19 cellular contexts compared by ENCODE assay signal in genomic region chr12:121932176-121932536, GRCh38. TPM values are rescaled to one million over a fixed set of nuclear protein-coding genes. Genes with fewer than 3 reads are reported as not detected.
DNase-seq lines count a peak whose midpoint lies in the region; ATAC-seq, FAIRE-seq and TF ChIP-seq lines count a peak whose summit lies in the region.
"Had no signal": no experiment of that assay in that cellular context is flagged by ENCODE, and none has a peak within 500 bp of the region (broad histone marks: within the 10 kb centered on the region; RNA-seq: fewer than 3 reads in every experiment).

No MANE protein-coding gene starts in this region.

- H3K79me2 ChIP-seq in HepG2 (ENCODE audit: insufficient read depth, low read length): no peaks in the 10 kb centered on the region

- no peak overlapping the region for H3K4me2 ChIP-seq in HepG2 (ENCODE audit: low read depth, low read length)

- no peaks in the 10 kb centered on the region for H4K20me1 ChIP-seq in HepG2 (ENCODE audit: insufficient read depth, low read length)

- TF ChIP-seq CTCF in HepG2 (CRISPR knock-in tag; IDR thresholded peaks at IDR 0.05): no peak

- no peak overlapping the region for H3K27ac ChIP-seq in HepG2 (ENCODE audit: extremely low read length, insufficient read depth, low read length)
- H3K27ac ChIP-seq: 22Rv1 had no signal

- H3K9me3 ChIP-seq in HepG2 (ENCODE audit: low read length): no peaks in the 10 kb centered on the region

- no peak for TF ChIP-seq EP300 in HepG2 (IDR thresholded peaks at IDR 0.05; ENCODE audit: low read depth in 2 of 2, low read length in 2 of 2)
- no peak for TF ChIP-seq EP300 in HepG2 (CRISPR knock-in tag; IDR thresholded peaks at IDR 0.05; ENCODE audit: borderline replicate concordance)

- TF ChIP-seq POLR2A in HepG2 (IDR thresholded peaks at IDR 0.05; ENCODE audit: insufficient read depth in 1 of 2, low read depth in 2 of 2, low read length in 2 of 2): no peak

- intact Hi-C loops in HepG2 (cut with micrococcal nuclease; ENCODE audit: unreplicated experiment): no loop called here

- H3K4me3 Mint-ChIP-seq in activated CD4-positive, alpha-beta T cell treated with anti-CD3 and anti-CD28 coated beads, Interleukin-2, amount 10 ng/mL, durations not matched to agents 7 days and 5 days: no peak overlapping the region
- no peak overlapping the region for H3K4me3 Mint-ChIP-seq in stimulated activated memory B cell treated with anti-CD40 and anti-IgM and Interleukin-4, amounts not matched to agents 10 μg/mL and 1 μg/mL and 100 μg/mL, for 72 hours
- H3K4me3 Mint-ChIP-seq: CD4-positive, alpha-beta T cell had no signal

- no TSS peak for BruUV-seq in HepG2 (replicated peaks; lab: Mats Ljungman, UMichigan)

- POLR2A ChIA-PET in activated CD4-positive, alpha-beta T cell treated with anti-CD3 and anti-CD28 coated beads, Interleukin-2, amount 10 ng/mL, durations not matched to agents 7 days and 5 days (lab: Charles Lee): no interaction called here
- POLR2A ChIA-PET in HepG2 (lab: Yijun Ruan, JAX): no interaction called here

- no peaks in the 10 kb centered on the region for H3K27me3 Mint-ChIP-seq in activated CD4-positive, alpha-beta T cell treated with anti-CD3 and anti-CD28 coated beads, Interleukin-2, amount 10 ng/mL, durations not matched to agents 7 days and 5 days
- no peaks in the 10 kb centered on the region for H3K27me3 Mint-ChIP-seq in stimulated activated memory B cell treated with anti-CD40 and anti-IgM and Interleukin-4, amounts not matched to agents 10 μg/mL and 1 μg/mL and 100 μg/mL, for 72 hours
- H3K27me3 Mint-ChIP-seq: CD4-positive, alpha-beta T cell had no signal

- 90% methylated on average over 3 of the region's 3 CpGs for WGBS in HepG2 (ENCODE audit: low lambda C conversion rate)

- no peaks in the 10 kb centered on the region for H3K36me3 Mint-ChIP-seq in activated CD4-positive, alpha-beta T cell treated with anti-CD3 and anti-CD28 coated beads, Interleukin-2, amount 10 ng/mL, durations not matched to agents 7 days and 5 days (ENCODE audit: low read depth)
- H3K36me3 Mint-ChIP-seq in stimulated activated memory B cell treated with anti-CD40 and anti-IgM and Interleukin-4, amounts not matched to agents 10 μg/mL and 1 μg/mL and 100 μg/mL, for 72 hours: peaks cover 22% of the 10 kb centered on the region

- H3K4me3 ChIP-seq in HepG2 (replicated peaks in 1 of 3; ENCODE audit: insufficient read depth in 1 of 3, low read depth in 2 of 3, low read length in 3 of 3): no peak overlapping the region

- ATAC-seq in HepG2 (no peak), SK-N-SH treated with all-trans-retinoic acid at 6 μM for 48 hours (no peak)
- no peak for ATAC-seq in stimulated activated memory B cell treated with anti-CD40 and anti-IgM and Interleukin-4, amounts not matched to agents 10 μg/mL and 1 μg/mL and 100 μg/mL, for 72 hours
- ATAC-seq: HCT116 had no signal

- H3K9ac ChIP-seq in HepG2 (ENCODE audit: insufficient read depth, low read depth, low read length): no peak overlapping the region

- no peak for TF ChIP-seq RAD21 in HepG2 (CRISPR knock-in tag; IDR thresholded peaks at IDR 0.05)

- DNase-seq in activated CD4-positive, alpha-beta T cell treated with anti-CD3 and anti-CD28 coated beads, Interleukin-2, amount 10 ng/mL, durations not matched to agents 7 days and 5 days: no peak
- no peak for DNase-seq in activated CD4-positive, alpha-beta T cell treated with anti-CD3 and anti-CD28 coated beads for 4 hours
- DNase-seq in HepG2 (ENCODE audit: low spot score) (no peak), NCI-H1436 (lab: John Stamatoyannopoulos, UW) (no peak), glomerular visceral epithelial cell (ENCODE audit: extremely low spot score) (no peak), DMS114 treated with DMSO at 0.1 percent for 48 hours (lab: John Stamatoyannopoulos, UW; ENCODE audit: unreplicated experiment) (no peak)
- DNase-seq: C1 segment of cervical spinal cord; CD4-positive, alpha-beta T cell; DMS153; DMS79 treated with DMSO at 0.1 percent for 48 hours; EL; GOT3; IMR-90 had no signal

- no peaks in the 10 kb centered on the region for H3K36me3 ChIP-seq in HepG2 (replicated peaks in 1 of 2; ENCODE audit: control insufficient read depth in 1 of 2, insufficient read depth in 2 of 2, low read length in 2 of 2)

- H3K4me1 ChIP-seq in HepG2 (ENCODE audit: insufficient read depth, low read length): peaks cover 19% of the 10 kb centered on the region

- H3K4me1 Mint-ChIP-seq in activated CD4-positive, alpha-beta T cell treated with anti-CD3 and anti-CD28 coated beads, Interleukin-2, amount 10 ng/mL, durations not matched to agents 7 days and 5 days: peaks cover 2% of the 10 kb centered on the region
- peaks cover 14% of the 10 kb centered on the region for H3K4me1 Mint-ChIP-seq in stimulated activated memory B cell treated with anti-CD40 and anti-IgM and Interleukin-4, amounts not matched to agents 10 μg/mL and 1 μg/mL and 100 μg/mL, for 72 hours

- H3K9me3 Mint-ChIP-seq in activated CD4-positive, alpha-beta T cell treated with anti-CD3 and anti-CD28 coated beads, Interleukin-2, amount 10 ng/mL, durations not matched to agents 7 days and 5 days: no peaks in the 10 kb centered on the region
- H3K9me3 Mint-ChIP-seq in stimulated activated memory B cell treated with anti-CD40 and anti-IgM and Interleukin-4, amounts not matched to agents 10 μg/mL and 1 μg/mL and 100 μg/mL, for 72 hours: no peaks in the 10 kb centered on the region
- H3K9me3 Mint-ChIP-seq: CD4-positive, alpha-beta T cell had no signal

- H2AFZ ChIP-seq in HepG2 (ENCODE audit: low read length): no peak overlapping the region

- peak overlapping the region; percentile 58 for H3K27ac Mint-ChIP-seq in activated CD4-positive, alpha-beta T cell treated with anti-CD3 and anti-CD28 coated beads, Interleukin-2, amount 10 ng/mL, durations not matched to agents 7 days and 5 days
- H3K27ac Mint-ChIP-seq in stimulated activated memory B cell treated with anti-CD40 and anti-IgM and Interleukin-4, amounts not matched to agents 10 μg/mL and 1 μg/mL and 100 μg/mL, for 72 hours: peak overlapping the region; percentile 5
- H3K27ac Mint-ChIP-seq: CD4-positive, alpha-beta T cell had no signal

- no peak for FAIRE-seq in HepG2 (lab: Jason Lieb, UNC)
- FAIRE-seq: G401.6, GM12891 had no signal

- H3K27me3 ChIP-seq in HepG2 (ENCODE audit: control insufficient read depth in 1 of 2, insufficient read depth in 2 of 2, low read length in 2 of 2): no peaks in the 10 kb centered on the region

- CTCF ChIA-PET in activated CD4-positive, alpha-beta T cell treated with anti-CD3 and anti-CD28 coated beads, Interleukin-2, amount 10 ng/mL, durations not matched to agents 7 days and 5 days (lab: Charles Lee): no interaction called here
- CTCF ChIA-PET in HepG2 (lab: Yijun Ruan, JAX; ENCODE audit: low intra/inter-chr PET ratio, low total read pairs): no interaction called here

- in situ Hi-C loops in HepG2 (cut with HindIII; ENCODE audit: extremely low pct_ligation_motif_present, low pct_unique_long_range_greater_than_20kb): no loop called here

RNA-seq across cellular contexts. Expression of gene CFAP251, which starts 13.8 kb away (rescaled TPM):
- total RNA-seq in activated CD4-positive, alpha-beta T cell treated with anti-CD3 and anti-CD28 coated beads, Interleukin-2, amount 10 ng/mL, durations not matched to agents 7 days and 5 days: under 1 TPM; 0.30 to 0.52 TPM
- total RNA-seq in HepG2 (2016; rRNA removed; fragmentation: Illumina TruSeq; extraction: Trizol): 0.07 and 0.42 TPM in 2 replicates
- 0.51 and 0.97 TPM in 2 replicates for total RNA-seq in HepG2 (2016; cell fraction: cytosol; rRNA removed; fragmentation: Illumina TruSeq; extraction: Trizol; ENCODE audit: low read depth)
- total RNA-seq in HepG2 (2016; cell fraction: insoluble cytoplasmic fraction; rRNA removed; fragmentation: Illumina TruSeq; extraction: Trizol): 0.42 and 0.54 TPM in 2 replicates
- total RNA-seq in HepG2 (2016; cell fraction: membrane; rRNA removed; fragmentation: Illumina TruSeq; extraction: Trizol): 0.53 and 0.72 TPM in 2 replicates
- 0.75 and 1.1 TPM in 2 replicates for total RNA-seq in HepG2 (2016; cell fraction: nucleus; rRNA removed; fragmentation: Illumina TruSeq; extraction: Trizol)
- polyA plus RNA-seq in HepG2 (2011; rRNA removed): 0.30 and 0.47 TPM in 2 replicates
- 0.11 and 0.17 TPM in 2 replicates for polyA plus RNA-seq in HepG2 (2011; cell fraction: cytosol; rRNA removed)
- 0.72 and 1.5 TPM in 2 replicates for polyA plus RNA-seq in HepG2 (2011; cell fraction: nucleus; rRNA removed)
- 0.35 and 0.41 TPM in 2 replicates for polyA plus RNA-seq in HepG2 (2012)
- 0.07 and 0.12 TPM in 2 replicates for polyA plus RNA-seq in HepG2 (2016; cell fraction: cytosol; fragmentation: Illumina TruSeq; extraction: Trizol; ENCODE audit: low read depth)
- 0.17 and 0.42 TPM in 2 replicates for polyA plus RNA-seq in HepG2 (2016; cell fraction: insoluble cytoplasmic fraction; fragmentation: Illumina TruSeq; extraction: Trizol; ENCODE audit: low read depth)
- 0.06 TPM in 1 of 2 replicates, not detected in the other for polyA plus RNA-seq in HepG2 (2016; cell fraction: membrane; fragmentation: Illumina TruSeq; extraction: Trizol; ENCODE audit: low read depth)
- 1.00 and 1.2 TPM in 2 replicates for polyA plus RNA-seq in HepG2 (2016; cell fraction: nucleus; fragmentation: Illumina TruSeq; extraction: Trizol; ENCODE audit: insufficient read depth, low read depth)
- polyA minus RNA-seq in HepG2 (2011; rRNA and poly(A)+ RNA removed; ENCODE audit: low replicate concordance): 0.58 and 2.4 TPM in 2 replicates
- not detected in 2 replicates for polyA minus RNA-seq in HepG2 (2011; cell fraction: cytosol; rRNA and poly(A)+ RNA removed)
- polyA minus RNA-seq in HepG2 (2011; cell fraction: nucleus; rRNA and poly(A)+ RNA removed): 2.2 and 3.7 TPM in 2 replicates

RNA-seq across cellular contexts. Expression of gene PSMD9, which starts 43.6 kb away (rescaled TPM):
- 10 to 100 TPM; 60.0 to 62.0 TPM for total RNA-seq in activated CD4-positive, alpha-beta T cell treated with anti-CD3 and anti-CD28 coated beads, Interleukin-2, amount 10 ng/mL, durations not matched to agents 7 days and 5 days
- total RNA-seq in HepG2 (2016; rRNA removed; fragmentation: Illumina TruSeq; extraction: Trizol): 61.1 and 73.9 TPM in 2 replicates
- total RNA-seq in HepG2 (2016; cell fraction: cytosol; rRNA removed; fragmentation: Illumina TruSeq; extraction: Trizol; ENCODE audit: low read depth): 14.7 and 17.8 TPM in 2 replicates
- total RNA-seq in HepG2 (2016; cell fraction: insoluble cytoplasmic fraction; rRNA removed; fragmentation: Illumina TruSeq; extraction: Trizol): 63.0 and 75.8 TPM in 2 replicates
- 38.8 and 40.2 TPM in 2 replicates for total RNA-seq in HepG2 (2016; cell fraction: membrane; rRNA removed; fragmentation: Illumina TruSeq; extraction: Trizol)
- 22.0 and 27.1 TPM in 2 replicates for total RNA-seq in HepG2 (2016; cell fraction: nucleus; rRNA removed; fragmentation: Illumina TruSeq; extraction: Trizol)
- polyA plus RNA-seq in HepG2 (2011; rRNA removed): 41.4 and 53.5 TPM in 2 replicates
- polyA plus RNA-seq in HepG2 (2011; cell fraction: cytosol; rRNA removed): 57.2 and 69.0 TPM in 2 replicates
- 31.9 and 34.9 TPM in 2 replicates for polyA plus RNA-seq in HepG2 (2011; cell fraction: nucleus; rRNA removed)
- polyA plus RNA-seq in HepG2 (2012): 23.2 and 36.0 TPM in 2 replicates
- polyA plus RNA-seq in HepG2 (2016; cell fraction: cytosol; fragmentation: Illumina TruSeq; extraction: Trizol; ENCODE audit: low read depth): 21.2 and 23.3 TPM in 2 replicates
- polyA plus RNA-seq in HepG2 (2016; cell fraction: insoluble cytoplasmic fraction; fragmentation: Illumina TruSeq; extraction: Trizol; ENCODE audit: low read depth): 65.4 and 77.3 TPM in 2 replicates
- polyA plus RNA-seq in HepG2 (2016; cell fraction: membrane; fragmentation: Illumina TruSeq; extraction: Trizol; ENCODE audit: low read depth): 29.7 and 32.9 TPM in 2 replicates
- 33.3 and 37.2 TPM in 2 replicates for polyA plus RNA-seq in HepG2 (2016; cell fraction: nucleus; fragmentation: Illumina TruSeq; extraction: Trizol; ENCODE audit: insufficient read depth, low read depth)
- 23.4 and 46.9 TPM in 2 replicates for polyA minus RNA-seq in HepG2 (2011; rRNA and poly(A)+ RNA removed; ENCODE audit: low replicate concordance)
- polyA minus RNA-seq in HepG2 (2011; cell fraction: cytosol; rRNA and poly(A)+ RNA removed): 18.2 and 20.5 TPM in 2 replicates
- 13.0 and 21.1 TPM in 2 replicates for polyA minus RNA-seq in HepG2 (2011; cell fraction: nucleus; rRNA and poly(A)+ RNA removed)
